8 cellular contexts compared by ENCODE assay signal in the genomic region with DNA sequence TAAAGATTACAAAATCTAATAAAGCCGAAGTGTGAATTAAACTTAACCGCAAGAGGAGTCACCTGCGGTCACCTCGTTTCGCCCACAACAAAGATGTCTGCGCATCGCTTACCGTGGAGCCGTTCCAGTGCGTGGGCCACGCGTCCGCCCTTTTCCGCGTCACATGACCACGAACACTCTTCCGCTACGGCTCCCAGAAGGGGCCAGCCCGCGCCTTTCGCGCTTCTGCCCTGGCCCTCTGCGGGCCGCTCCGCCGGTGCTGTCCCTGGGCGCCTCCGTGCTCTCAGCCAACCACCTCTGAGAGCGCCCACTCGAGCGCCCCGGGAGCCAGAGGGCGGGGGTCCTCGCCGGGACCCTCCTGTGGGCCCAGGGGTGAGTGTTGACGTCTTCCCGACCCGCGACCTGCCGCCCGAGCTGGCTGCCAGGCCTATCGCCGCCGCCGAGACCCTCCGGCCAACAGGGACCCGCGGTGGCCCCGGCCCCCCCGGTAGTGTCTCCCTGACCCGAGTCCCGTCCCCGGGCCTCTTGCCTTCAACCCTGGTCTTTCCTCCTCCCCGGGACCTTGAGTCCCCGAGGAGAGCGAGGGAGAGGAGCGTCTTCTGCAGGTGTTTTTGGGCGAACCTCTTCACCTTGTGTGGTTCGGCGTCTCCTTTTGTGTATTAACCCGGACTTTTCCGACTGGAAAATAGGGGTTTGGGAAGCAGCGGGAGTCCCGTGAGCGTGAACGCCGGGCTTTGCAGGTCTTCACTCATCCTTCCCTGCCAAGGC. TPM values are rescaled to one million over a fixed set of nuclear protein-coding genes. Genes with fewer than 3 reads are reported as not detected.
DNase-seq lines count a peak whose midpoint lies in the region; ATAC-seq and TF ChIP-seq lines count a peak whose summit lies in the region.

A gene with protein sequence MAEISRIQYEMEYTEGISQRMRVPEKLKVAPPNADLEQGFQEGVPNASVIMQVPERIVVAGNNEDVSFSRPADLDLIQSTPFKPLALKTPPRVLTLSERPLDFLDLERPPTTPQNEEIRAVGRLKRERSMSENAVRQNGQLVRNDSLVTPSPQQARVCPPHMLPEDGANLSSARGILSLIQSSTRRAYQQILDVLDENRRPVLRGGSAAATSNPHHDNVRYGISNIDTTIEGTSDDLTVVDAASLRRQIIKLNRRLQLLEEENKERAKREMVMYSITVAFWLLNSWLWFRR (plus strand): TSS at position 196 of the 768 bp plus-strand sequence. CDS start 5,415 bp downstream, outside the sequence.

- H3K27ac ChIP-seq in RWPE1 = peak within 1 kb of the TSS; percentile 84
- H3K27ac ChIP-seq in fibroblast of lung (ENCODE audit: insufficient read depth, low read length) = peak within 1 kb of the TSS; percentile 90
- H3K27ac ChIP-seq in naive thymus-derived CD4-positive, alpha-beta T cell (ENCODE audit: low read depth, low read length) = peak within 1 kb of the TSS; percentile 92

- no peaks in the 10 kb centered on the region for H4K20me1 ChIP-seq in fibroblast of lung (ENCODE audit: control insufficient read depth, extremely low read depth, insufficient read depth, low read length)

- peaks cover 22% of the 10 kb centered on the region for H3K36me3 Mint-ChIP-seq in activated T-helper 17 cell treated with anti-CD3 and anti-CD28 coated beads, Interleukin-2, amount 50 U/mL, for 72 hours (ENCODE audit: low read depth)
- peaks cover 0 to 12% (median 5%) of the 10 kb centered on the region in 5 donors for H3K36me3 Mint-ChIP-seq in naive thymus-derived CD4-positive, alpha-beta T cell
- peaks cover 17% of the 10 kb centered on the region in 2 donors for H3K36me3 Mint-ChIP-seq in stimulated activated naive B cell treated with anti-CD40 and anti-IgM and Interleukin-4, amounts not matched to agents 10 μg/mL and 1 μg/mL and 100 μg/mL, for 72 hours

- TF ChIP-seq CTCF in LNCAP (IDR thresholded peaks at IDR 0.05) = peak; percentile 50
- TF ChIP-seq CTCF in RWPE1 (conservative IDR thresholded peaks at IDR 0.05; ENCODE audit: low read depth) = peak; percentile 34
- TF ChIP-seq CTCF in fibroblast of lung (conservative IDR thresholded peaks at IDR 0.05 in 1 of 2, IDR thresholded peaks at IDR 0.05 in 1 of 2; ENCODE audit: low read depth in 1 of 2, low read length in 2 of 2) = no peak

- peaks cover 41% of the 10 kb centered on the region for H3K79me2 ChIP-seq in fibroblast of lung (ENCODE audit: control insufficient read depth, insufficient read depth, low read length)

- H3K9me3 ChIP-seq in fibroblast of lung (ENCODE audit: control insufficient read depth, insufficient read depth, low read depth, low read length) = no peaks in the 10 kb centered on the region
- no peaks in the 10 kb centered on the region for H3K9me3 ChIP-seq in naive thymus-derived CD4-positive, alpha-beta T cell (ENCODE audit: control insufficient read depth in 2 of 3, low read length in 3 of 3)

- CTCF ChIA-PET in RWPE1 (lab: Yijun Ruan, JAX) = interaction anchor here (0.7 to 0.9 kb wide), 2 partner anchors 488 to 495 kb away, joined by 3 to 4 read pairs; a partner anchor contains a TSS
- CTCF ChIA-PET in naive thymus-derived CD4-positive, alpha-beta T cell (lab: Charles Lee) = no interaction called here

- ATAC-seq in activated T-helper 17 cell treated with anti-CD3 and anti-CD28 coated beads, Interleukin-2, amount 50 U/mL, for 72 hours (replicated peaks) = peak; percentile 99
- ATAC-seq in naive thymus-derived CD4-positive, alpha-beta T cell = peak; percentile 99
- peak; percentile 96 to 98 for ATAC-seq in stimulated activated naive B cell treated with anti-CD40 and anti-IgM and Interleukin-4, amounts not matched to agents 10 μg/mL and 1 μg/mL and 100 μg/mL, for 72 hours (replicated peaks)

- H3K36me3 ChIP-seq in fibroblast of lung (ENCODE audit: control insufficient read depth, insufficient read depth, low read length) = no peaks in the 10 kb centered on the region
- H3K36me3 ChIP-seq in naive thymus-derived CD4-positive, alpha-beta T cell (ENCODE audit: control insufficient read depth in 2 of 3, insufficient read depth in 3 of 3, low read length in 3 of 3) = peaks cover 0 to 6% (median 0%) of the 10 kb centered on the region in 3 experiments

- peaks cover 14% of the 10 kb centered on the region for H3K4me1 Mint-ChIP-seq in activated T-helper 17 cell treated with anti-CD3 and anti-CD28 coated beads, Interleukin-2, amount 50 U/mL, for 72 hours
- H3K4me1 Mint-ChIP-seq in naive thymus-derived CD4-positive, alpha-beta T cell = peaks cover 8 to 59% (median 46%) of the 10 kb centered on the region in 7 donors
- H3K4me1 Mint-ChIP-seq in stimulated activated naive B cell treated with anti-CD40 and anti-IgM and Interleukin-4, amounts not matched to agents 10 μg/mL and 1 μg/mL and 100 μg/mL, for 72 hours = peaks cover 9 to 28% of the 10 kb centered on the region in 2 donors

- peak within 1 kb of the TSS; percentile 98 for H2AFZ ChIP-seq in fibroblast of lung (ENCODE audit: low read length)

- H3K4me1 ChIP-seq in fibroblast of lung (ENCODE audit: control insufficient read depth, extremely low read depth, insufficient read depth, low read length) = no peaks in the 10 kb centered on the region
- H3K4me1 ChIP-seq in naive thymus-derived CD4-positive, alpha-beta T cell (ENCODE audit: control insufficient read depth in 2 of 2, insufficient read depth in 2 of 2, low read length in 2 of 2) = peaks cover 4 to 24% of the 10 kb centered on the region in 2 donors

- DNase-seq in ELF-1 (ENCODE audit: low read depth, low spot score) (peak; percentile 92), GOT3 (lab: John Stamatoyannopoulos, UW) (peak; percentile 69), RWPE1 (ENCODE audit: low spot score) (peak; percentile 93), fibroblast of lung (ENCODE audit: low read depth in 2 of 2) (peak; percentile 93)
- DNase-seq in naive thymus-derived CD4-positive, alpha-beta T cell = peak; percentile 82 to 93 (median 93)
- DNase-seq in stimulated activated naive B cell treated with anti-CD40 and anti-IgM and Interleukin-4, amounts not matched to agents 10 μg/mL and 1 μg/mL and 100 μg/mL, for 72 hours = peak; percentile 92

- POLR2A ChIA-PET in RWPE1 (lab: Yijun Ruan, JAX; ENCODE audit: low non-redundant PET) = no interaction called here
- POLR2A ChIA-PET in naive thymus-derived CD4-positive, alpha-beta T cell (lab: Charles Lee) = no interaction called here

- H3K4me3 Mint-ChIP-seq in activated T-helper 17 cell treated with anti-CD3 and anti-CD28 coated beads, Interleukin-2, amount 50 U/mL, for 72 hours = peak within 1 kb of the TSS; percentile 94
- H3K4me3 Mint-ChIP-seq in naive thymus-derived CD4-positive, alpha-beta T cell = peak within 1 kb of the TSS; percentile 91 to 97 (median 96)
- H3K4me3 Mint-ChIP-seq in stimulated activated naive B cell treated with anti-CD40 and anti-IgM and Interleukin-4, amounts not matched to agents 10 μg/mL and 1 μg/mL and 100 μg/mL, for 72 hours = peak within 1 kb of the TSS; percentile 92 to 95

- peak within 1 kb of the TSS; percentile 87 for H3K9ac ChIP-seq in fibroblast of lung (ENCODE audit: insufficient read depth, low read length)

- peak within 1 kb of the TSS; percentile 90 for H3K27ac Mint-ChIP-seq in activated T-helper 17 cell treated with anti-CD3 and anti-CD28 coated beads, Interleukin-2, amount 50 U/mL, for 72 hours
- peak within 1 kb of the TSS; percentile 83 to 97 (median 95) for H3K27ac Mint-ChIP-seq in naive thymus-derived CD4-positive, alpha-beta T cell
- peak within 1 kb of the TSS; percentile 97 for H3K27ac Mint-ChIP-seq in stimulated activated naive B cell treated with anti-CD40 and anti-IgM and Interleukin-4, amounts not matched to agents 10 μg/mL and 1 μg/mL and 100 μg/mL, for 72 hours

- peak within 1 kb of the TSS; percentile 96 for H3K4me2 ChIP-seq in fibroblast of lung (ENCODE audit: extremely low read depth, insufficient read depth, low read length)

- no peaks in the 10 kb centered on the region for H3K9me3 Mint-ChIP-seq in activated T-helper 17 cell treated with anti-CD3 and anti-CD28 coated beads, Interleukin-2, amount 50 U/mL, for 72 hours
- H3K9me3 Mint-ChIP-seq in naive thymus-derived CD4-positive, alpha-beta T cell = peaks cover 0 to 15% (median 0%) of the 10 kb centered on the region in 11 donors
- peaks cover 6 to 9% of the 10 kb centered on the region in 2 donors for H3K9me3 Mint-ChIP-seq in stimulated activated naive B cell treated with anti-CD40 and anti-IgM and Interleukin-4, amounts not matched to agents 10 μg/mL and 1 μg/mL and 100 μg/mL, for 72 hours

- H3K27me3 Mint-ChIP-seq in activated T-helper 17 cell treated with anti-CD3 and anti-CD28 coated beads, Interleukin-2, amount 50 U/mL, for 72 hours = peaks cover 5% of the 10 kb centered on the region
- peaks cover 0 to 13% (median 0%) of the 10 kb centered on the region in 5 donors for H3K27me3 Mint-ChIP-seq in naive thymus-derived CD4-positive, alpha-beta T cell
- H3K27me3 Mint-ChIP-seq in stimulated activated naive B cell treated with anti-CD40 and anti-IgM and Interleukin-4, amounts not matched to agents 10 μg/mL and 1 μg/mL and 100 μg/mL, for 72 hours = peaks cover 6 to 7% of the 10 kb centered on the region in 2 donors

- H3K27me3 ChIP-seq in fibroblast of lung (ENCODE audit: control insufficient read depth, insufficient read depth, low read length) = no peaks in the 10 kb centered on the region
- H3K27me3 ChIP-seq in naive thymus-derived CD4-positive, alpha-beta T cell (ENCODE audit: control insufficient read depth in 2 of 2, insufficient read depth in 2 of 2, low read length in 2 of 2) = no peaks in the 10 kb centered on the region

- intact Hi-C loops in naive thymus-derived CD4-positive, alpha-beta T cell (cut with micrococcal nuclease) = loop anchor here (1.0 to 5.0 kb wide), 6 partner anchors 88 to 1658 kb away; a partner anchor contains a TSS

- H3K4me3 ChIP-seq in fibroblast of lung (replicated peaks in 1 of 4; ENCODE audit: control extremely low read depth in 1 of 4, insufficient read depth in 1 of 4, low read depth in 3 of 4, low read length in 4 of 4) = peak within 1 kb of the TSS; percentile 81 to 99 (median 92)
- H3K4me3 ChIP-seq in naive thymus-derived CD4-positive, alpha-beta T cell (ENCODE audit: low read length) = peak within 1 kb of the TSS; percentile 76

RNA-seq across cellular contexts. Expression of the gene that starts here (rescaled TPM):
- 10 to 100 TPM; 75.9 to 77.9 TPM for total RNA-seq in activated T-helper 17 cell treated with anti-CD3 and anti-CD28 coated beads, Interleukin-2, amount 50 U/mL, for 72 hours
- 77.9 and 93.0 TPM in 2 replicates for total RNA-seq in fibroblast of lung
- polyA plus RNA-seq in fibroblast of lung = 102 and 174 TPM in 2 replicates
- 92.6 and 123 TPM in 2 replicates for polyA plus RNA-seq in fibroblast of lung (2012)
- polyA minus RNA-seq in fibroblast of lung (ENCODE audit: low replicate concordance) = 14.7 and 26.4 TPM in 2 replicates
- 10 to 100 TPM; 51.7 to 64.7 (median 61.8) TPM for total RNA-seq in naive thymus-derived CD4-positive, alpha-beta T cell
- polyA plus RNA-seq in naive thymus-derived CD4-positive, alpha-beta T cell = 100 to 1,000 TPM; 139 to 153 TPM

Comparison
In these comparisons a context has a peak if more than half of its experiments do, and no peak if none do; other contexts are left out.
1. Peak in every context shown above with its lines: DNase-seq, ATAC-seq, H3K4me3 ChIP-seq and H3K27ac ChIP-seq.
2. CTCF ChIP-seq: peak in LNCAP (single experiment) and RWPE1 (single experiment); none in fibroblast of lung (0 of 2).